In the genomic region with DNA sequence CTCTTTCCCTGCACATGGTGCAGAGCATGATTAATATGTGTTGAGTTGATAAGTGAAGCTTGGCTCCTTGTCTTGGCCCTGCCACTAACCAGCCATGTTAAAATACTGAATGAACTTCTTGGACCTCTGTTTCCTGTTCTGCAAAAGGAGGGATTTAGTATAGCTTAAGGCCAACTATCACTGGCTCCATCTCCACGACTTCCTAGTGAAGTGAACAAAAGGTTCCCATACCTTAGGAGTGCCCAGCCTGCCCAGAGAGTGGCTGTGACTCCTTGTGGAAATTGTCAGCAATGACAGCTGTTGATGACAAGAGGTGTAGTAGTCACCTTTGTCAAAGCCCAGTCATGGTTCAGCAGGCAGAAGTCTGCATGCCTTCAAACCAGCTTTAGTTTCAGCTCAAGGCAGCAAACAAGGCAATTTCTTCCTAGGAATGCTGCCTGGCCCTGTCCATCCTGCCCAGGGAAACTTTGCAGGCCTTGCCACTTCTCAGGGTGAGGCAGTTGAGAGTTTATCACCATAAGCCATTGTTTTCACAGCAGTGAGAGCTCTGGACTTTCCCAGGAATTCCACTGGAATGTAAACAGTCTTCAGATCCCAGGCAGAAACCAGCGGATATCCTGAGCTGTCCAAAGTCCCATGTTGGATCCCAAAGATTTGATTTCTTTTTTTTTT, we compare ENCODE assay signal across 8 cellular contexts.
A peak's percentile ranks its signal among the peaks of the same experiment; 100 is the strongest.
DNase-seq lines count a peak whose midpoint lies in the region; ATAC-seq, FAIRE-seq and TF ChIP-seq lines count a peak whose summit lies in the region.

No MANE protein-coding gene starts in this region.

- no peak overlapping the region for H2AFZ ChIP-seq in GM12878 (ENCODE audit: control insufficient read depth, low read depth, low read length)

- peak overlapping the region; percentile 38 for H3K56ac ChIP-seq in mesendoderm (ENCODE audit: low read length)

- no peak for TF ChIP-seq POLR2A in GM12878 (IDR thresholded peaks at IDR 0.05; ENCODE audit: low read depth, low read length)

- peak; percentile 58 for TF ChIP-seq RAD21 in GM12878 (IDR thresholded peaks at IDR 0.05; ENCODE audit: insufficient read depth, low read depth, low read length)

- H2AK5ac ChIP-seq in mesendoderm (ENCODE audit: low read length) = no peak overlapping the region

- peak; percentile 14 to 35 (median 27); a peak in 5 of 6 replicates for TF ChIP-seq CTCF in GM12878 (IDR thresholded peaks at IDR 0.05 in 2 of 3, conservative IDR thresholded peaks at IDR 0.05 in 1 of 3; ENCODE audit: control insufficient read depth in 2 of 3, extremely low read depth in 1 of 3, insufficient read depth in 1 of 3, low read depth in 3 of 3, low read length in 3 of 3)

- CTCF ChIA-PET in GM12878 (lab: Yijun Ruan, JAX) = interaction anchor here (0.6 to 6.2 kb wide), 26 partner anchors 7 to 600 kb away, joined by 3 to 97 read pairs (median 4); no protein-coding TSS in a partner anchor

- no peak overlapping the region for H4K8ac ChIP-seq in mesendoderm (ENCODE audit: low read depth, low read length)

- H3K4me3 ChIP-seq in GM12878 (no peak overlapping the region), mesendoderm (ENCODE audit: low read length) (no peak overlapping the region)

- RAD21 ChIA-PET in GM12878 (lab: Charles Lee; ENCODE audit: unreplicated experiment) = interaction anchor here (0.9 to 5.2 kb wide), 13 partner anchors 9 to 603 kb away, joined by 3 to 54 read pairs (median 4); partner anchors contain the start of gene TNFAIP3

- H3K9me3 ChIP-seq in GM12878 (replicated peaks; ENCODE audit: control insufficient read depth, insufficient read depth, low read length) = no peaks in the 10 kb centered on the region

- intact Hi-C loops in GM12878 (cut with micrococcal nuclease; ENCODE audit: unreplicated experiment) = no loop called here

- no peak for FAIRE-seq in GM12878 (lab: Jason Lieb, UNC)

- H3K27me3 ChIP-seq in GM12878 (replicated peaks in 1 of 2; ENCODE audit: control insufficient read depth in 2 of 2, insufficient read depth in 2 of 2, low read length in 1 of 2) (no peaks in the 10 kb centered on the region), mesendoderm (ENCODE audit: insufficient read depth, low read length, poor library complexity) (no peaks in the 10 kb centered on the region)

- no peak overlapping the region for H2BK5ac ChIP-seq in mesendoderm (ENCODE audit: low read length)

- H3K9ac ChIP-seq in GM12878 (ENCODE audit: control insufficient read depth, insufficient read depth, low read length) (no peak overlapping the region), mesendoderm (ENCODE audit: low read length) (no peak overlapping the region)

- H3K79me1 ChIP-seq in mesendoderm (ENCODE audit: low read length) = no peaks in the 10 kb centered on the region

- 38% methylated on average over 2 of the region's 2 CpGs for WGBS in GM12878 (ENCODE audit: insufficient coverage, insufficient replicate concordance, low lambda C conversion rate, missing lambda C conversion rate)
- no CpG with 5 or more reads among the region's 2 CpGs for WGBS in mesendoderm (ENCODE audit: extremely low coverage, insufficient coverage, low lambda C conversion rate)

- H3K36me3 ChIP-seq in GM12878 (ENCODE audit: control insufficient read depth in 2 of 2, insufficient read depth in 2 of 2, low read length in 1 of 2) (no peaks in the 10 kb centered on the region), mesendoderm (ENCODE audit: control insufficient read depth, insufficient read depth, low read length) (no peaks in the 10 kb centered on the region)

- DNase-seq in activated CD4-positive, alpha-beta T cell treated with anti-CD3 and anti-CD28 coated beads for 48 hours = peak; percentile 52
- DNase-seq in activated CD4-positive, alpha-beta T cell treated with anti-CD3 and anti-CD28 coated beads, Interleukin-2, amount 50 U/mL, for 48 hours = no peak
- DNase-seq in GM12878 (ENCODE audit: low read depth, low spot score) = no peak
- peak; percentile 96 for DNase-seq in mesendoderm
- DNase-seq in NCI-H82 treated with DMSO at 0.1 percent for 48 hours (lab: John Stamatoyannopoulos, UW; ENCODE audit: unreplicated experiment) = no peak
- DNase-seq in RPMI8226 = no peak

- peaks cover 13% of the 10 kb centered on the region for H3K4me1 ChIP-seq in GM12878 (ENCODE audit: control insufficient read depth, insufficient read depth, low read length)
- peaks cover 5% of the 10 kb centered on the region for H3K4me1 ChIP-seq in mesendoderm (ENCODE audit: control insufficient read depth, low read depth, low read length)

- H2BK15ac ChIP-seq in mesendoderm (replicated peaks; ENCODE audit: low read depth) = no peak overlapping the region

- in situ Hi-C loops in GM12878 (cut with MboI) = no loop called here

- BruUV-seq in GM12878 (replicated peaks; lab: Mats Ljungman, UMichigan) = no TSS peak

- SMC1A ChIA-PET in GM12878 (lab: Charles Lee; ENCODE audit: uncharacterized antibody, unreplicated experiment) = interaction anchor here (0.6 to 10.7 kb wide), 26 partner anchors 9 to 876 kb away, joined by 3 to 236 read pairs (median 5); no protein-coding TSS in a partner anchor

- POLR2A ChIA-PET in GM12878 (lab: Charles Lee) = interaction anchor here (0.6 to 4.1 kb wide), 8 partner anchors 9 to 115 kb away, joined by 3 to 24 read pairs (median 4); no protein-coding TSS in a partner anchor

- H3K23ac ChIP-seq in mesendoderm (ENCODE audit: low read length) = no peak overlapping the region

- no peaks in the 10 kb centered on the region for H4K20me1 ChIP-seq in GM12878 (ENCODE audit: control insufficient read depth, insufficient read depth)

- H3K27ac ChIP-seq in GM12878 (ENCODE audit: control insufficient read depth, insufficient read depth) = no peak overlapping the region
- peak overlapping the region; percentile 11 for H3K27ac ChIP-seq in mesendoderm (ENCODE audit: low read depth, low read length)

- H3K4ac ChIP-seq in mesendoderm (ENCODE audit: low read depth, low read length) = no peak overlapping the region

- no peak overlapping the region for H2BK120ac ChIP-seq in mesendoderm (ENCODE audit: low read depth, low read length)

- no peak overlapping the region for H3K4me2 ChIP-seq in GM12878 (ENCODE audit: control insufficient read depth, insufficient read depth)
- no peak overlapping the region for H3K4me2 ChIP-seq in mesendoderm (ENCODE audit: low read length)

- no peaks in the 10 kb centered on the region for H3K79me2 ChIP-seq in GM12878 (ENCODE audit: control insufficient read depth, insufficient read depth, low read length)
- no peaks in the 10 kb centered on the region for H3K79me2 ChIP-seq in mesendoderm (ENCODE audit: control insufficient read depth, insufficient read depth, low read length)

- TF ChIP-seq EP300 in GM12878 (IDR thresholded peaks at IDR 0.05; ENCODE audit: borderline replicate concordance in 1 of 2, control insufficient read depth in 1 of 2, low read depth in 2 of 2, low read length in 2 of 2) = no peak

- H4K5ac ChIP-seq in mesendoderm (ENCODE audit: low read length) = no peak overlapping the region

- ATAC-seq in HG03097 (IDR thresholded peaks at IDR 0.05; ENCODE audit: low FRiP score, unreplicated experiment) (peak; percentile 48), GM12878 (peak; percentile 80), HG02970 (IDR thresholded peaks at IDR 0.05; ENCODE audit: low FRiP score, unreplicated experiment) (no peak)

- H3K18ac ChIP-seq in mesendoderm (ENCODE audit: low read length) = no peak overlapping the region

TF ChIP-seq in GM12878, 131 proteins besides CTCF, POLR2A, EP300 and RAD21:
- TF ChIP-seq IKZF2 (IDR thresholded peaks at IDR 0.05) (0 out of 4 replicates have a peak, but pooled peaks of 1 of the 2 experiments have one; percentile 18), PAX5 (IDR thresholded peaks at IDR 0.05; ENCODE audit: borderline replicate concordance, low read depth, low read length) (peak; percentile 79; the same call in 1 of the 2 replicates), NR2F1 (conservative IDR thresholded peaks at IDR 0.05) (0 out of 2 replicates have a peak, but pooled peaks have one; percentile 10), SMC3 (IDR thresholded peaks at IDR 0.05; ENCODE audit: borderline replicate concordance, low read length) (peak; percentile 15; the same call in 1 of the 2 replicates), IKZF1 (conservative IDR thresholded peaks at IDR 0.05) (peak; percentile 28; the same call in 1 of the 2 replicates), ZNF592 (IDR thresholded peaks at IDR 0.05) (no peak), SREBF2 (IDR thresholded peaks at IDR 0.05; ENCODE audit: low read length) (no peak)

Comparison
In these comparisons a context has a peak if more than half of its experiments do, and no peak if none do; other contexts are left out.
1. DNase-seq: peak in activated CD4-positive, alpha-beta T cell treated with anti-CD3 and anti-CD28 coated beads for 48 hours (single experiment) and mesendoderm (single experiment); none in activated CD4-positive, alpha-beta T cell treated with anti-CD3 and anti-CD28 coated beads, Interleukin-2, amount 50 U/mL, for 48 hours (0 of 2), GM12878 (single experiment), NCI-H82 treated with DMSO at 0.1 percent for 48 hours (single experiment) and RPMI8226 (single experiment).